24 cellular contexts compared by ENCODE assay signal in genomic region chr6:52324239-52324638, GRCh38. TPM values are rescaled to one million over a fixed set of nuclear protein-coding genes. Genes with fewer than 3 reads are reported as not detected.
DNase-seq lines count a peak whose midpoint lies in the region; ATAC-seq, FAIRE-seq and TF ChIP-seq lines count a peak whose summit lies in the region.
"Had no signal": no experiment of that assay in that cellular context is flagged by ENCODE, and none has a peak within 500 bp of the region (broad histone marks: within the 10 kb centered on the region; RNA-seq: fewer than 3 reads in every experiment).

No MANE protein-coding gene starts in this region.

- H3K9me1 ChIP-seq in K562 (ENCODE audit: control insufficient read depth, insufficient read depth, low read length), result no peaks in the 10 kb centered on the region

- BruUV-seq in Caco-2 (replicated peaks; lab: Mats Ljungman, UMichigan) (no TSS peak), K562 (replicated peaks; lab: Mats Ljungman, UMichigan) (no TSS peak)

- no peak overlapping the region for H2BK12ac ChIP-seq in H1 (ENCODE audit: low read depth, low read length)

- H3K14ac ChIP-seq in H1 (ENCODE audit: insufficient read length), result no peak overlapping the region

- H2BK15ac ChIP-seq in H1 (ENCODE audit: low read length), result no peak overlapping the region

- H3K79me1 ChIP-seq in H1 (ENCODE audit: low read depth, low read length), result no peaks in the 10 kb centered on the region

- no peak overlapping the region for H3K4me3 ChIP-seq in Caco-2 (ENCODE audit: low read depth, low read length)
- no peak overlapping the region for H3K4me3 ChIP-seq in K562
- H3K4me3 ChIP-seq in H1 (ENCODE audit: extremely low read depth in 1 of 4, insufficient read depth in 2 of 4, low read depth in 3 of 4, low read length in 4 of 4), result no peak overlapping the region
- H3K4me3 ChIP-seq: BLaER1, GM12878 had no signal

- TF ChIP-seq POLR2A in K562 (conservative IDR thresholded peaks at IDR 0.05) (no peak), H1 (IDR thresholded peaks at IDR 0.05; ENCODE audit: control extremely low read depth in 1 of 2, low read depth in 2 of 2, low read length in 2 of 2) (no peak)

- H3K4me1 ChIP-seq in Caco-2 (peaks cover 48% of the 10 kb centered on the region), K562 (replicated peaks in 1 of 2; ENCODE audit: control insufficient read depth in 2 of 2, insufficient read depth in 2 of 2, low read length in 2 of 2) (peaks cover 11 to 15% of the 10 kb centered on the region in 2 experiments; a peak in 4 of 5 replicates), H1 (replicated peaks in 1 of 4; ENCODE audit: control insufficient read depth in 3 of 4, insufficient read depth in 4 of 4, low read length in 3 of 4) (peaks cover 4 to 13% (median 7%) of the 10 kb centered on the region in 4 experiments)

- no peak overlapping the region for H3K56ac ChIP-seq in H1 (replicated peaks; ENCODE audit: insufficient read length, low read depth, low read length)

- H2AFZ ChIP-seq in K562 (ENCODE audit: low read depth, low read length) (no peak overlapping the region), H1 (ENCODE audit: low read length) (no peak overlapping the region)

- H3K4ac ChIP-seq in H1 (replicated peaks; ENCODE audit: insufficient read length, low read depth, low read length), result no peak overlapping the region

- H3K36me3 ChIP-seq in Caco-2 (ENCODE audit: control insufficient read depth, insufficient read depth, low read length) (no peaks in the 10 kb centered on the region), K562 (ENCODE audit: control insufficient read depth, insufficient read depth, low read length) (no peaks in the 10 kb centered on the region), H1 (ENCODE audit: control insufficient read depth in 2 of 4, insufficient read depth in 4 of 4, low read length in 3 of 4) (no peaks in the 10 kb centered on the region)
- H3K36me3 ChIP-seq: BE2C, BLaER1 had no signal

- no peaks in the 10 kb centered on the region for H3K9me3 Mint-ChIP-seq in Caco-2 (ENCODE audit: unreplicated experiment)
- H3K9me3 Mint-ChIP-seq: CD14-positive monocyte; CD4-positive, alpha-beta memory T cell; CD8-positive, alpha-beta memory T cell had no signal

- H3K18ac ChIP-seq in H1 (ENCODE audit: extremely low read depth, low read length), result no peak overlapping the region

- no peak overlapping the region for H4K5ac ChIP-seq in H1 (ENCODE audit: insufficient read length, low read depth, low read length)

- DNase-seq in Caco-2 (no peak), K562 (ENCODE audit: extremely low read depth in 1 of 4, low spot score in 3 of 4) (no peak), H1 (ENCODE audit: low read depth in 1 of 2, low spot score in 2 of 2) (no peak), GDM1 (lab: John Stamatoyannopoulos, UW) (no peak), NCI-H526 (lab: John Stamatoyannopoulos, UW) (no peak)
- DNase-seq: 8988T; ACHN; BE2C; C1 segment of cervical spinal cord; Calu3; CD4-positive, alpha-beta memory T cell; CD4-positive, CD25-positive, alpha-beta regulatory T cell; CD8-positive, alpha-beta memory T cell; COR-L47; DMS79 treated with DMSO at 0.1 percent for 48 hours had no signal

- TF ChIP-seq RAD21 in K562 (CRISPR knock-in tag; conservative IDR thresholded peaks at IDR 0.05 in 1 of 2, IDR thresholded peaks at IDR 0.05 in 1 of 2), result no peak
- TF ChIP-seq RAD21 in H1 (IDR thresholded peaks at IDR 0.05 in 1 of 2, conservative IDR thresholded peaks at IDR 0.05 in 1 of 2; ENCODE audit: low read depth in 2 of 2, low read length in 2 of 2), result no peak

- peak overlapping the region; percentile 41; the same call in 1 of the 2 replicates for H2AK5ac ChIP-seq in H1 (ENCODE audit: low read depth, low read length)

- H3K79me2 ChIP-seq in K562 (ENCODE audit: control insufficient read depth, insufficient read depth, low read length) (no peaks in the 10 kb centered on the region), H1 (ENCODE audit: control insufficient read depth in 1 of 2, insufficient read depth in 2 of 2, low read length in 2 of 2) (no peaks in the 10 kb centered on the region)

- no peak for TF ChIP-seq EP300 in K562 (IDR thresholded peaks at IDR 0.05; ENCODE audit: low read length)
- no peak for TF ChIP-seq EP300 in H1 (IDR thresholded peaks at IDR 0.05; ENCODE audit: borderline replicate concordance in 1 of 2, low read depth in 2 of 2, low read length in 2 of 2)

- no peak overlapping the region for H3K4me2 ChIP-seq in K562 (ENCODE audit: insufficient read depth, low read length)
- H3K4me2 ChIP-seq in H1 (ENCODE audit: insufficient read depth in 1 of 2, low read depth in 2 of 2, low read length in 2 of 2), result no peak overlapping the region
- H3K4me2 ChIP-seq: BLaER1 had no signal

- H3K9me3 ChIP-seq in Caco-2, result no peaks in the 10 kb centered on the region
- no peaks in the 10 kb centered on the region for H3K9me3 ChIP-seq in K562 (replicated peaks; ENCODE audit: control insufficient read depth, insufficient read depth, low read depth, low read length)
- no peaks in the 10 kb centered on the region for H3K9me3 ChIP-seq in H1 (ENCODE audit: insufficient read depth in 2 of 2, low read depth in 1 of 2, low read length in 1 of 2)
- H3K9me3 ChIP-seq: BE2C, BLaER1 had no signal

- H3K27me3 ChIP-seq in Caco-2 (replicated peaks; ENCODE audit: control insufficient read depth, insufficient read depth, low read length) (no peaks in the 10 kb centered on the region), K562 (ENCODE audit: control insufficient read depth in 2 of 2, insufficient read depth in 2 of 2, low read length in 2 of 2) (no peaks in the 10 kb centered on the region), H1 (replicated peaks in 1 of 4; ENCODE audit: control insufficient read depth in 3 of 4, extremely low read depth in 1 of 4, insufficient read depth in 3 of 4, low read length in 3 of 4) (no peaks in the 10 kb centered on the region)
- H3K27me3 ChIP-seq: BE2C, BLaER1 had no signal

- H3K27ac Mint-ChIP-seq in Caco-2 (ENCODE audit: unreplicated experiment), result peak overlapping the region; percentile 88
- H3K27ac Mint-ChIP-seq: CD14-positive monocyte; CD4-positive, alpha-beta memory T cell; CD8-positive, alpha-beta memory T cell had no signal

- no peak overlapping the region for H4K8ac ChIP-seq in H1 (ENCODE audit: extremely low read depth, insufficient read depth, low read length)

- no peak for TF ChIP-seq CTCF in Caco-2 (IDR thresholded peaks at IDR 0.05; ENCODE audit: insufficient read depth in 1 of 2, low read depth in 1 of 2, low read length in 1 of 2, severe bottlenecking in 1 of 2, unreplicated experiment in 1 of 2)
- TF ChIP-seq CTCF in K562 (IDR thresholded peaks at IDR 0.05 in 2 of 3, conservative IDR thresholded peaks at IDR 0.05 in 1 of 3; ENCODE audit: insufficient read depth in 2 of 3, low read depth in 1 of 3, low read length in 3 of 3), result no peak
- no peak for TF ChIP-seq CTCF in H1 (IDR thresholded peaks at IDR 0.05; ENCODE audit: control extremely low read depth in 1 of 3, insufficient read depth in 1 of 3, low read depth in 1 of 3, low read length in 3 of 3)

- POLR2A ChIA-PET in Caco-2 (lab: Charles Lee) (no interaction called here), K562 (lab: Yijun Ruan, JAX) (no interaction called here), H1 (lab: Charles Lee; ENCODE audit: partially characterized antibody) (interaction anchor here (0.7 to 2.0 kb wide), 3 partner anchors 16 to 41 kb away, joined by 3 to 4 read pairs (median 3); no protein-coding TSS in a partner anchor)

- intact Hi-C loops in Caco-2 (cut with micrococcal nuclease; ENCODE audit: unreplicated experiment) (no loop called here), K562 (cut with micrococcal nuclease) (no loop called here)

- no peak overlapping the region for H3K9ac ChIP-seq in K562 (ENCODE audit: insufficient read depth in 1 of 2, low read depth in 2 of 2, low read length in 2 of 2)
- no peak overlapping the region for H3K9ac ChIP-seq in H1 (replicated peaks in 1 of 4; ENCODE audit: extremely low read depth in 1 of 4, low read depth in 3 of 4, low read length in 3 of 4)
- H3K9ac ChIP-seq: BLaER1 had no signal

- H3K23ac ChIP-seq in H1 (ENCODE audit: insufficient read length), result no peak overlapping the region

- H3K36me3 Mint-ChIP-seq in Caco-2 (ENCODE audit: insufficient read depth, unreplicated experiment), result peaks cover 16% of the 10 kb centered on the region
- H3K36me3 Mint-ChIP-seq: CD14-positive monocyte; CD4-positive, alpha-beta memory T cell; CD4-positive, CD25-positive, alpha-beta regulatory T cell; CD8-positive, alpha-beta memory T cell had no signal

- 55% methylated on average over 6 of the region's 6 CpGs for whole genome bisulfite sequencing in K562 (ENCODE audit: insufficient coverage, low coverage, missing lambda C conversion rate)
- WGBS in H1 (ENCODE audit: extremely low coverage in 1 of 2, insufficient coverage in 1 of 2, insufficient read length in 1 of 2, insufficient replicate concordance in 2 of 2, low coverage in 1 of 2, low lambda C conversion rate in 2 of 2, missing lambda C conversion rate in 1 of 2), 2 experiments, result 92% methylated on average over 6 of the region's 6 CpGs; no CpG with 5 or more reads in 1 of the 2 experiments

- no peak overlapping the region for H2BK5ac ChIP-seq in H1 (ENCODE audit: low read depth, low read length)

- H4K20me1 ChIP-seq in K562 (replicated peaks; ENCODE audit: control insufficient read depth, insufficient read depth, low read length), result no peaks in the 10 kb centered on the region
- no peaks in the 10 kb centered on the region for H4K20me1 ChIP-seq in H1 (replicated peaks in 1 of 2; ENCODE audit: control insufficient read depth in 1 of 2, insufficient read depth in 2 of 2, low read length in 2 of 2)
- H4K20me1 ChIP-seq: BLaER1 had no signal

- no peak overlapping the region for H4K91ac ChIP-seq in H1 (replicated peaks; ENCODE audit: insufficient read length, low read length)

- CTCF ChIA-PET in Caco-2 (lab: Charles Lee) (no interaction called here), K562 (lab: Yijun Ruan, JAX; ENCODE audit: low intra/inter-chr PET ratio) (no interaction called here), H1 (lab: Charles Lee; ENCODE audit: partially characterized antibody) (no interaction called here)

- in situ Hi-C loops in K562 (cut with MboI), result no loop called here

- no peak overlapping the region for H3K4me3 Mint-ChIP-seq in Caco-2 (ENCODE audit: unreplicated experiment)
- H3K4me3 Mint-ChIP-seq: CD14-positive monocyte; CD4-positive, alpha-beta memory T cell; CD4-positive, CD25-positive, alpha-beta regulatory T cell; CD8-positive, alpha-beta memory T cell had no signal

- H3K27ac ChIP-seq in K562 (ENCODE audit: extremely low read depth, low read depth, low read length), result no peak overlapping the region
- no peak overlapping the region for H3K27ac ChIP-seq in H1 (ENCODE audit: low read depth, low read length)
- H3K27ac ChIP-seq: BLaER1 had no signal

- FAIRE-seq in K562 (lab: Jason Lieb, UNC) (no peak), H1 (lab: Jason Lieb, UNC) (no peak)
- FAIRE-seq: A204.1, D721Med, G401.6, GM12878, GM12892, GM18507 had no signal

- H3K27me3 Mint-ChIP-seq in Caco-2 (ENCODE audit: insufficient read depth, unreplicated experiment), result no peaks in the 10 kb centered on the region
- H3K27me3 Mint-ChIP-seq: CD4-positive, alpha-beta memory T cell; CD4-positive, CD25-positive, alpha-beta regulatory T cell had no signal

- 0 out of 2 replicates have a peak overlapping the region, but pooled peaks have one; percentile 73 for H2BK20ac ChIP-seq in H1 (ENCODE audit: low read length)

- no peak overlapping the region for H2BK120ac ChIP-seq in H1 (replicated peaks; ENCODE audit: low read depth, low read length)

- peaks cover 56% of the 10 kb centered on the region for H3K4me1 Mint-ChIP-seq in Caco-2 (ENCODE audit: low read depth, unreplicated experiment)

- no peaks in the 10 kb centered on the region for H3K23me2 ChIP-seq in H1 (ENCODE audit: low read depth, low read length)

- ATAC-seq in K562 (no peak), HG02870 (IDR thresholded peaks at IDR 0.05; ENCODE audit: unreplicated experiment) (no peak)
- ATAC-seq: GM12878 had no signal

RNA-seq across cellular contexts. Expression of gene PAQR8, which starts 37.7 kb away (rescaled TPM):
- 8.7 and 10.0 TPM in 2 replicates for total RNA-seq in Caco-2 (2022)
- 9.3 and 9.5 TPM in 2 replicates for total RNA-seq in K562 (2011; cell fraction: chromatin; rRNA removed; ENCODE audit: low replicate concordance)
- total RNA-seq in K562 (2011; cell fraction: nucleolus; rRNA removed), result 12.0 and 12.5 TPM in 2 replicates
- 13.9 and 16.5 TPM in 2 replicates for total RNA-seq in K562 (2011; cell fraction: nucleoplasm; rRNA removed)
- total RNA-seq in K562 (2014; rRNA removed), result 3.0 and 3.7 TPM in 2 replicates
- 4.3 and 4.7 TPM in 2 replicates for total RNA-seq in K562 (2014; rRNA removed; fragmentation: Illumina TruSeq; extraction: Trizol)
- total RNA-seq in K562 (2015; rRNA removed; fragmentation: Illumina TruSeq; extraction: Trizol), result 2.9 and 3.2 TPM in 2 replicates
- 5.4 and 7.1 TPM in 2 replicates for total RNA-seq in K562 (2021)
- polyA plus RNA-seq in K562 (2011; rRNA removed), result 10.2 and 15.4 TPM in 2 replicates
- polyA plus RNA-seq in K562 (2011; cell fraction: cytosol; rRNA removed), result 12.7 and 14.5 TPM in 2 replicates
- 5.0 and 7.7 TPM in 2 replicates for polyA plus RNA-seq in K562 (2011; cell fraction: nucleus; rRNA removed)
- polyA plus RNA-seq in K562 (2012), result 4.1 and 5.7 TPM in 2 replicates
- polyA plus RNA-seq in K562 (2014; fragmentation: Illumina TruSeq; extraction: Trizol), result 4.3 and 5.1 TPM in 2 replicates
- 1 to 10 TPM; 1.4 TPM for polyA plus RNA-seq in K562 (2014; fragmentation: Nextera tagmentation; extraction: Ambion mirVana)
- 3.5 and 3.8 TPM in 2 replicates for polyA plus RNA-seq in K562 (2014; rRNA removed)
- polyA minus RNA-seq in K562 (2011; rRNA and poly(A)+ RNA removed), result 13.6 and 19.4 TPM in 2 replicates
- polyA minus RNA-seq in K562 (2011; cell fraction: cytosol; rRNA and poly(A)+ RNA removed), result 7.9 and 11.4 TPM in 2 replicates
- polyA minus RNA-seq in K562 (2011; cell fraction: nucleus; rRNA and poly(A)+ RNA removed), result 4.6 and 9.8 TPM in 2 replicates
- 9.1 and 9.6 TPM in 2 replicates for total RNA-seq in H1 (2021; fragmentation: NEBNext Ultra II Directional; extraction: Animal tissue kit (Norgen Biotek cat#: 25700))
- 7.6 and 9.7 TPM in 2 replicates for polyA plus RNA-seq in H1 (2011; rRNA removed)
- 7.1 TPM for polyA plus RNA-seq in H1 (2011; cell fraction: cytosol; rRNA removed)
- 6.6 TPM for polyA plus RNA-seq in H1 (2011; cell fraction: nucleus; rRNA removed)
- polyA plus RNA-seq in H1 (2012, experiment 1 of 2), result 5.6 to 6.7 TPM (median 6.0 TPM) in 4 replicates
- 4.6 TPM for polyA plus RNA-seq in H1 (2012, experiment 2 of 2)
- 9.6 TPM for polyA plus RNA-seq in H1 (2013, experiment 1 of 2)
- 11.3 TPM for polyA plus RNA-seq in H1 (2013, experiment 2 of 2)
- polyA minus RNA-seq in H1 (2011; rRNA and poly(A)+ RNA removed), result 14.5 and 16.9 TPM in 2 replicates
- polyA minus RNA-seq in H1 (2011; cell fraction: cytosol; rRNA and poly(A)+ RNA removed), result 5.9 TPM
- polyA minus RNA-seq in H1 (2011; cell fraction: nucleus; rRNA and poly(A)+ RNA removed), result 7.4 TPM

RNA-seq across cellular contexts. Expression of gene MCM3, which starts 39.7 kb away (rescaled TPM):
- 151 and 152 TPM in 2 replicates for total RNA-seq in Caco-2 (2022)
- 257 and 369 TPM in 2 replicates for total RNA-seq in K562 (2011; cell fraction: chromatin; rRNA removed; ENCODE audit: low replicate concordance)
- total RNA-seq in K562 (2011; cell fraction: nucleolus; rRNA removed), result 237 and 246 TPM in 2 replicates
- total RNA-seq in K562 (2011; cell fraction: nucleoplasm; rRNA removed), result 205 and 228 TPM in 2 replicates
- 245 and 270 TPM in 2 replicates for total RNA-seq in K562 (2014; rRNA removed)
- total RNA-seq in K562 (2014; rRNA removed; fragmentation: Illumina TruSeq; extraction: Trizol), result 211 and 223 TPM in 2 replicates
- 250 and 258 TPM in 2 replicates for total RNA-seq in K562 (2015; rRNA removed; fragmentation: Illumina TruSeq; extraction: Trizol)
- 187 and 202 TPM in 2 replicates for total RNA-seq in K562 (2021)
- polyA plus RNA-seq in K562 (2011; rRNA removed), result 262 and 272 TPM in 2 replicates
- 181 and 231 TPM in 2 replicates for polyA plus RNA-seq in K562 (2011; cell fraction: cytosol; rRNA removed)
- 455 and 511 TPM in 2 replicates for polyA plus RNA-seq in K562 (2011; cell fraction: nucleus; rRNA removed)
- polyA plus RNA-seq in K562 (2012), result 160 and 166 TPM in 2 replicates
- polyA plus RNA-seq in K562 (2014; fragmentation: Illumina TruSeq; extraction: Trizol), result 222 and 263 TPM in 2 replicates
- polyA plus RNA-seq in K562 (2014; fragmentation: Nextera tagmentation; extraction: Ambion mirVana), result 100 to 1,000 TPM in 1 of 2 experiments, 10 to 100 TPM in 1; 76.1 to 141 TPM
- 238 and 264 TPM in 2 replicates for polyA plus RNA-seq in K562 (2014; rRNA removed)
- 320 and 341 TPM in 2 replicates for polyA minus RNA-seq in K562 (2011; rRNA and poly(A)+ RNA removed)
- polyA minus RNA-seq in K562 (2011; cell fraction: cytosol; rRNA and poly(A)+ RNA removed), result 122 and 130 TPM in 2 replicates
- polyA minus RNA-seq in K562 (2011; cell fraction: nucleus; rRNA and poly(A)+ RNA removed), result 198 and 295 TPM in 2 replicates
- 293 TPM in 2 replicates for total RNA-seq in H1 (2021; fragmentation: NEBNext Ultra II Directional; extraction: Animal tissue kit (Norgen Biotek cat#: 25700))
- 262 and 275 TPM in 2 replicates for polyA plus RNA-seq in H1 (2011; rRNA removed)
- polyA plus RNA-seq in H1 (2011; cell fraction: cytosol; rRNA removed), result 388 TPM
- polyA plus RNA-seq in H1 (2011; cell fraction: nucleus; rRNA removed), result 398 TPM
- polyA plus RNA-seq in H1 (2012, experiment 1 of 2), result 284 to 317 TPM (median 306 TPM) in 4 replicates
- polyA plus RNA-seq in H1 (2012, experiment 2 of 2), result 63.7 TPM
- polyA plus RNA-seq in H1 (2013, experiment 1 of 2), result 154 TPM
- polyA plus RNA-seq in H1 (2013, experiment 2 of 2), result 151 TPM
- polyA minus RNA-seq in H1 (2011; rRNA and poly(A)+ RNA removed), result 510 and 545 TPM in 2 replicates
- polyA minus RNA-seq in H1 (2011; cell fraction: cytosol; rRNA and poly(A)+ RNA removed), result 161 TPM
- polyA minus RNA-seq in H1 (2011; cell fraction: nucleus; rRNA and poly(A)+ RNA removed), result 219 TPM
